ENCODE assay signal across 1 cellular context in the genomic region with DNA sequence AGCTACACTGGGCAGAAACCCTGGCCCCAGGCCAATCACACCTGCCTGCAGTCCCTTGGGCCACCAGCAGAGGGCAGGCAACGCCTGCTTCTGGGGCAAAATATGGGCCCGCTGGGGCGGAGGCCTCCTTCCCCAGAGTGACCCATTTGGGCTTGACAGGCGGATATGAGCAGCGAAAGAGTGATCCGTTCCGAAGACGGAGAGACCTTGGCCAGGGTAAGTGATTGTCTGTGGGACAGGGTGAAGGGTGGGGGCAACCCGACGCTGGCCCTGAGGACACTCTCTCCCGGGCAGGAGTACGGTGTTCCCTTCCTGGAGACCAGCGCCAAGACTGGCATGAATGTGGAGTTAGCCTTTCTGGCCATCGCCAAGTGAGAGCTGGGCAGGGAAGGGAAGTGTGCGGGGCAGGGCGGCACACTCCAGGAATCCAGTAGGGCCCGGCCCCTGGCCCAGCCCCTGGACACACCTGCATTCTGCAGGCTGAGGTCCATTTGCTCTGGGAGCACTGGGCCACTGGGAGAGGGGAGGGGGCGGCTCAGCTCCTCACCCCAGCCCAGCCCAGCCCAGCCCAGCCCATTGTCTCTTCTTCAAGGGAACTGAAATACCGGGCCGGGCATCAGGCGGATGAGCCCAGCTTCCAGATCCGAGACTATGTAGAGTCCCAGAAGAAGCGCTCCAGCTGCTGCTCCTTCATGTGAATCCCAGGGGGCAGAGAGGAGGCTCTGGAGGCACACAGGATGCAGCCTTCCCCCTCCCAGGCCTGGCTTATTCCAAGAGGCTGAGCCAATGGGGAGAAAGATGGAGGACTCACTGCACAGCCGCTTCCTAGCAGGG.
A peak's percentile ranks its signal among the peaks of the same experiment; 100 is the strongest.
TF ChIP-seq lines count a peak whose summit lies in the region.

No MANE protein-coding gene starts in this region.

TF ChIP-seq in IMR-90, 13 proteins besides CTCF, POLR2A, EP300 and RAD21:
- TF ChIP-seq SMC3 (IDR thresholded peaks at IDR 0.05; ENCODE audit: low read depth, low read length) (peak; percentile 88), RCOR1 (IDR thresholded peaks at IDR 0.05; ENCODE audit: insufficient replicate concordance, low read length) (no peak), MAZ (IDR thresholded peaks at IDR 0.05; ENCODE audit: borderline replicate concordance, low read depth, low read length) (0 out of 2 replicates have a peak, but pooled peaks have one; percentile 23)
